ENCODE assay signal across 15 cellular contexts in genomic region chr7:91240546-91240945, GRCh38. TPM values are rescaled to one million over a fixed set of nuclear protein-coding genes. Genes with fewer than 3 reads are reported as not detected.
DNase-seq lines count a peak whose midpoint lies in the region; ATAC-seq and TF ChIP-seq lines count a peak whose summit lies in the region.
"Had no signal": no experiment of that assay in that cellular context is flagged by ENCODE, and none has a peak within 500 bp of the region (broad histone marks: within the 10 kb centered on the region; RNA-seq: fewer than 3 reads in every experiment).

No MANE protein-coding gene starts in this region.

- intact Hi-C loops in sciatic nerve (cut with DNase I), result no loop called here

- CTCF ChIA-PET in RWPE1 (lab: Yijun Ruan, JAX), result interaction anchor here (0.6 to 0.8 kb wide), 3 partner anchors 23 to 562 kb away, joined by 3 read pairs; no protein-coding TSS in a partner anchor

- POLR2A ChIA-PET in RWPE1 (lab: Yijun Ruan, JAX; ENCODE audit: low non-redundant PET), result no interaction called here

- TF ChIP-seq CTCF in RWPE1 (conservative IDR thresholded peaks at IDR 0.05; ENCODE audit: low read depth) (no peak), coronary artery (IDR thresholded peaks at IDR 0.05) (no peak)

- peak; percentile 7 for DNase-seq in CD1c-positive myeloid dendritic cell (ENCODE audit: extremely low spot score)
- DNase-seq in RWPE1 (ENCODE audit: low spot score), result no peak
- peak; percentile 91 for DNase-seq in fibroblast of peridontal ligament (ENCODE audit: extremely low read depth)
- no peak for DNase-seq in sciatic nerve (ENCODE audit: low spot score)
- no peak for DNase-seq in coronary artery (ENCODE audit: low spot score)
- no peak for DNase-seq in amygdala (lab: John Stamatoyannopoulos, UW)
- DNase-seq in COR-L47 (lab: John Stamatoyannopoulos, UW), result no peak
- DNase-seq: activated CD4-positive, alpha-beta T cell treated with anti-CD3 and anti-CD28 coated beads for 1 hour; activated T-cell treated with anti-CD3 and anti-CD28 coated beads, Interleukin-2, amount 50 U/mL, for 4 hours; CD4-positive, CD25-positive, alpha-beta regulatory T cell; effector memory CD4-positive, alpha-beta T cell; midbrain; stimulated activated CD4-positive, alpha-beta T cell treated with anti-CD3 and anti-CD28 coated beads, Interleukin-4, amount 100 ng/mL, for 1 hour; stimulated activated naive B cell treated with anti-CD40 and anti-IgM and Interleukin-4, amounts not matched to agents 10 μg/mL and 1 μg/mL and 100 μg/mL, for 72 hours had no signal

- H3K4me3 ChIP-seq in coronary artery, result no peak overlapping the region

- ATAC-seq in sciatic nerve (peak; percentile 72), HG03520 (IDR thresholded peaks at IDR 0.05; ENCODE audit: unreplicated experiment) (no peak)
- ATAC-seq: activated T-cell treated with anti-CD3 and anti-CD28 coated beads, Interleukin-2, amount 50 U/mL, for 4 hours; stimulated activated naive B cell treated with anti-CD40 and anti-IgM and Interleukin-4, amounts not matched to agents 10 μg/mL and 1 μg/mL and 100 μg/mL, for 72 hours had no signal

- H3K27ac ChIP-seq in RWPE1, result peak overlapping the region; percentile 75
- peak overlapping the region in 1 of 2 donors; percentile 34 for H3K27ac ChIP-seq in coronary artery

RNA-seq across cellular contexts. Expression of gene FZD1, which starts 23.7 kb away (rescaled TPM):
- 120 TPM for total RNA-seq in sciatic nerve

Comparison
In these comparisons a context has a peak if more than half of its experiments do, and no peak if none do; other contexts are left out.
1. DNase-seq: peak in CD1c-positive myeloid dendritic cell (single experiment) and fibroblast of peridontal ligament (single experiment); none in RWPE1 (single experiment), sciatic nerve (single experiment), coronary artery (single experiment), amygdala (0 of 56) and COR-L47 (single experiment).